8 cellular contexts compared by ENCODE assay signal in genomic region chr12:49129332-49130150, GRCh38. TPM values are rescaled to one million over a fixed set of nuclear protein-coding genes. Genes with fewer than 3 reads are reported as not detected.
DNase-seq lines count a peak whose midpoint lies in the region; ATAC-seq, FAIRE-seq and TF ChIP-seq lines count a peak whose summit lies in the region.

No MANE protein-coding gene starts in this region.

- ATAC-seq in HG03565 (IDR thresholded peaks at IDR 0.05; ENCODE audit: unreplicated experiment) (no peak), HG02970 (IDR thresholded peaks at IDR 0.05; ENCODE audit: low FRiP score, unreplicated experiment) (no peak)

- H4K20me1 ChIP-seq in endothelial cell of umbilical vein (replicated peaks; ENCODE audit: control insufficient read depth, extremely low read depth, insufficient read depth, low read length) = peaks cover 4% of the 10 kb centered on the region

- intact Hi-C loops in endothelial cell of umbilical vein (cut with micrococcal nuclease) = loop anchor here (1.0 to 2.0 kb wide), 7 partner anchors 19 to 135 kb away; partner anchors contain the start of gene LMBR1L

- H3K36me3 Mint-ChIP-seq in CD8-positive, alpha-beta memory T cell = peaks cover 4 to 43% (median 13%) of the 10 kb centered on the region in 3 donors

- H3K27me3 Mint-ChIP-seq in CD8-positive, alpha-beta memory T cell = peaks cover 0 to 8% of the 10 kb centered on the region in 2 donors

- POLR2A ChIA-PET in CD8-positive, alpha-beta memory T cell (lab: Charles Lee) = interaction anchor here (0.6 to 3.7 kb wide), 11 partner anchors 10 to 612 kb away, joined by 3 to 133 read pairs (median 7); partner anchors contain the start of genes DDX23, KMT2D, LMBR1L and TMBIM6
- POLR2A ChIA-PET in RWPE1 (lab: Yijun Ruan, JAX; ENCODE audit: low non-redundant PET) (interaction anchor here (1.2 kb wide), 1 partner anchor 163 kb away, joined by 3 read pairs; no protein-coding TSS in a partner anchor), endothelial cell of umbilical vein (lab: Charles Lee) (interaction anchor here (1.1 to 3.4 kb wide), 10 partner anchors 11 to 102 kb away, joined by 3 to 58 read pairs (median 11); partner anchors contain the start of genes DHH, LMBR1L, RHEBL1 and TUBA1A)

- H3K4me2 ChIP-seq in endothelial cell of umbilical vein (ENCODE audit: insufficient read depth, low read length) = peak overlapping the region; percentile 85

- peak overlapping the region; percentile 90 for H3K4me3 ChIP-seq in CD8-positive, alpha-beta memory T cell (ENCODE audit: low read length)
- H3K4me3 ChIP-seq in endothelial cell of umbilical vein (replicated peaks in 1 of 3; ENCODE audit: insufficient read depth in 1 of 3, low read depth in 1 of 3, low read length in 3 of 3) (peak overlapping the region; percentile 7 to 99 (median 73)), neutrophil (ENCODE audit: low read depth in 1 of 2, low read length in 1 of 2) (peak overlapping the region; percentile 86 to 97)

- no TSS peak for BruUV-seq in endothelial cell of umbilical vein (replicated peaks; lab: Mats Ljungman, UMichigan)

- peak overlapping the region; percentile 97 to 100 (median 98) for H3K4me3 Mint-ChIP-seq in CD8-positive, alpha-beta memory T cell

- H3K9me3 ChIP-seq in CD8-positive, alpha-beta memory T cell (ENCODE audit: low read length) = no peaks in the 10 kb centered on the region
- H3K9me3 ChIP-seq in endothelial cell of umbilical vein (replicated peaks; ENCODE audit: control insufficient read depth, insufficient read depth, low read length) = no peaks in the 10 kb centered on the region
- no peaks in the 10 kb centered on the region for H3K9me3 ChIP-seq in neutrophil

- H3K9me3 Mint-ChIP-seq in CD8-positive, alpha-beta memory T cell = peaks cover 0 to 4% (median 0%) of the 10 kb centered on the region in 5 donors

- H3K4me1 Mint-ChIP-seq in CD8-positive, alpha-beta memory T cell = peaks cover 39 to 58% (median 55%) of the 10 kb centered on the region in 3 donors

- no peaks in the 10 kb centered on the region for H3K9me1 ChIP-seq in endothelial cell of umbilical vein (replicated peaks; ENCODE audit: control insufficient read depth, extremely low read depth, insufficient read depth, low read length)

- peak overlapping the region; percentile 96 to 99 (median 98) for H3K27ac Mint-ChIP-seq in CD8-positive, alpha-beta memory T cell

- H3K9ac ChIP-seq in endothelial cell of umbilical vein (replicated peaks; ENCODE audit: extremely low read depth, insufficient read depth, low read length) = peak overlapping the region; percentile 85

- no peak for FAIRE-seq in endothelial cell of umbilical vein (lab: Jason Lieb, UNC)

- dilution Hi-C loops in endothelial cell of umbilical vein (cut with MboI; ENCODE audit: extremely low pct_ligation_motif_present, low sequenced_read_pairs) = no loop called here

- peaks cover 24% of the 10 kb centered on the region for H3K36me3 ChIP-seq in CD8-positive, alpha-beta memory T cell (ENCODE audit: insufficient read depth, low read length)
- peaks cover 14 to 18% of the 10 kb centered on the region in 2 experiments for H3K36me3 ChIP-seq in endothelial cell of umbilical vein (ENCODE audit: control insufficient read depth in 2 of 2, extremely low read depth in 1 of 2, insufficient read depth in 2 of 2, low read length in 2 of 2)
- H3K36me3 ChIP-seq in neutrophil = peaks cover 33% of the 10 kb centered on the region

- H3K27ac ChIP-seq in CD8-positive, alpha-beta memory T cell (ENCODE audit: low read depth, low read length) = peak overlapping the region; percentile 98
- H3K27ac ChIP-seq in RWPE1 (peak overlapping the region; percentile 99), endothelial cell of umbilical vein (ENCODE audit: insufficient read depth, low read depth, low read length) (peak overlapping the region; percentile 65), neutrophil (peak overlapping the region; percentile 96)

- H2AFZ ChIP-seq in endothelial cell of umbilical vein (ENCODE audit: low read depth, low read length) = no peak overlapping the region

- TF ChIP-seq POLR2A in endothelial cell of umbilical vein (IDR thresholded peaks at IDR 0.05; ENCODE audit: low read depth, low read length) = peak; percentile 8

- DNase-seq in CD8-positive, alpha-beta memory T cell = peak in 1 of 5 donors; percentile 6
- DNase-seq in RWPE1 (ENCODE audit: low spot score) (no peak), endothelial cell of umbilical vein (ENCODE audit: low read depth, low spot score) (no peak), NCI-H1105 (lab: John Stamatoyannopoulos, UW) (no peak), NCI-H2196 treated with DMSO at 0.1 percent for 48 hours (lab: John Stamatoyannopoulos, UW; ENCODE audit: unreplicated experiment) (no peak)

- TF ChIP-seq CTCF in RWPE1 (conservative IDR thresholded peaks at IDR 0.05; ENCODE audit: low read depth) (no peak), endothelial cell of umbilical vein (IDR thresholded peaks at IDR 0.05; ENCODE audit: extremely low read depth in 1 of 2, insufficient read depth in 1 of 2, low read depth in 1 of 2, low read length in 2 of 2) (no peak), neutrophil (IDR thresholded peaks at IDR 0.05) (no peak)

- CTCF ChIA-PET in CD8-positive, alpha-beta memory T cell (lab: Charles Lee) = interaction anchor here (0.7 to 5.1 kb wide), 20 partner anchors 9 to 160 kb away, joined by 3 to 77 read pairs (median 10); partner anchors contain the start of genes LMBR1L, RHEBL1 and TUBA1A
- CTCF ChIA-PET in RWPE1 (lab: Yijun Ruan, JAX) = interaction anchor here (0.6 to 1.8 kb wide), 14 partner anchors 9 to 1879 kb away, joined by 3 to 21 read pairs (median 3); no protein-coding TSS in a partner anchor
- CTCF ChIA-PET in endothelial cell of umbilical vein (lab: Charles Lee) = interaction anchor here (0.7 to 4.5 kb wide), 20 partner anchors 8 to 277 kb away, joined by 3 to 57 read pairs (median 9); partner anchors contain the start of genes DHH, LMBR1L, RHEBL1 and TUBA1A

- H3K4me1 ChIP-seq in CD8-positive, alpha-beta memory T cell (ENCODE audit: insufficient read depth, low read length) = peaks cover 26% of the 10 kb centered on the region
- H3K4me1 ChIP-seq in endothelial cell of umbilical vein (ENCODE audit: control insufficient read depth, extremely low read depth, insufficient read depth, low read length) = peaks cover 22% of the 10 kb centered on the region
- H3K4me1 ChIP-seq in neutrophil (ENCODE audit: control insufficient read depth in 1 of 2, insufficient read depth in 1 of 2, low read depth in 1 of 2, low read length in 1 of 2) = peaks cover 29 to 31% of the 10 kb centered on the region in 2 experiments

- H3K27me3 ChIP-seq in CD8-positive, alpha-beta memory T cell (ENCODE audit: insufficient read depth, low read length, poor library complexity, severe bottlenecking) = no peaks in the 10 kb centered on the region
- H3K27me3 ChIP-seq in endothelial cell of umbilical vein (ENCODE audit: control insufficient read depth in 2 of 2, insufficient read depth in 2 of 2, low read length in 2 of 2) = no peaks in the 10 kb centered on the region
- no peaks in the 10 kb centered on the region for H3K27me3 ChIP-seq in neutrophil

- peaks cover 29% of the 10 kb centered on the region for H3K79me2 ChIP-seq in endothelial cell of umbilical vein (ENCODE audit: control insufficient read depth, insufficient read depth, low read length)

RNA-seq across cellular contexts. Expression of gene TUBA1B, which starts 1.7 kb away (rescaled TPM):
- 1,000 to 10,000 TPM; 2,435 to 2,464 TPM for total RNA-seq in CD8-positive, alpha-beta memory T cell
- polyA plus RNA-seq in CD8-positive, alpha-beta memory T cell = 378 TPM
- total RNA-seq in endothelial cell of umbilical vein = 2,228 and 2,245 TPM in 2 replicates
- 5,362 and 5,535 TPM in 2 replicates for polyA plus RNA-seq in endothelial cell of umbilical vein
- polyA plus RNA-seq in endothelial cell of umbilical vein (2011; cell fraction: cytosol; rRNA removed) = 3,501 and 4,863 TPM in 2 replicates
- 1,748 and 1,873 TPM in 2 replicates for polyA plus RNA-seq in endothelial cell of umbilical vein (2011; cell fraction: nucleus; rRNA removed)
- polyA plus RNA-seq in endothelial cell of umbilical vein (2012) = 1,739 and 2,630 TPM in 2 replicates
- polyA minus RNA-seq in endothelial cell of umbilical vein = 3,873 and 4,381 TPM in 2 replicates
- 1,513 TPM for polyA minus RNA-seq in endothelial cell of umbilical vein (2011; cell fraction: cytosol; rRNA and poly(A)+ RNA removed)
- 672 and 794 TPM in 2 replicates for polyA minus RNA-seq in endothelial cell of umbilical vein (2011; cell fraction: nucleus; rRNA and poly(A)+ RNA removed)

RNA-seq across cellular contexts. Expression of gene LMBR1L, which starts 18.9 kb away (rescaled TPM):
- total RNA-seq in CD8-positive, alpha-beta memory T cell = 10 to 100 TPM; 47.2 to 48.7 TPM
- polyA plus RNA-seq in CD8-positive, alpha-beta memory T cell = 37.6 TPM
- 92.8 and 106 TPM in 2 replicates for total RNA-seq in endothelial cell of umbilical vein
- polyA plus RNA-seq in endothelial cell of umbilical vein = 78.3 and 99.1 TPM in 2 replicates
- 41.6 and 57.0 TPM in 2 replicates for polyA plus RNA-seq in endothelial cell of umbilical vein (2011; cell fraction: cytosol; rRNA removed)
- polyA plus RNA-seq in endothelial cell of umbilical vein (2011; cell fraction: nucleus; rRNA removed) = 340 and 481 TPM in 2 replicates
- polyA plus RNA-seq in endothelial cell of umbilical vein (2012) = 78.3 and 84.6 TPM in 2 replicates
- polyA minus RNA-seq in endothelial cell of umbilical vein = 172 and 185 TPM in 2 replicates
- polyA minus RNA-seq in endothelial cell of umbilical vein (2011; cell fraction: cytosol; rRNA and poly(A)+ RNA removed) = 5.4 TPM
- polyA minus RNA-seq in endothelial cell of umbilical vein (2011; cell fraction: nucleus; rRNA and poly(A)+ RNA removed) = 110 and 154 TPM in 2 replicates

RNA-seq across cellular contexts. Expression of gene DHH, which starts 34.9 kb away (rescaled TPM):
- total RNA-seq in CD8-positive, alpha-beta memory T cell = under 1 TPM in 1 of 2 experiments, not detected in 1; 0.04 TPM
- polyA plus RNA-seq in CD8-positive, alpha-beta memory T cell = not detected
- 3.3 and 3.9 TPM in 2 replicates for total RNA-seq in endothelial cell of umbilical vein
- polyA plus RNA-seq in endothelial cell of umbilical vein = 2.9 and 4.2 TPM in 2 replicates
- 1.7 and 3.0 TPM in 2 replicates for polyA plus RNA-seq in endothelial cell of umbilical vein (2011; cell fraction: cytosol; rRNA removed)
- polyA plus RNA-seq in endothelial cell of umbilical vein (2011; cell fraction: nucleus; rRNA removed) = 1.4 and 1.8 TPM in 2 replicates
- 1.7 and 2.6 TPM in 2 replicates for polyA plus RNA-seq in endothelial cell of umbilical vein (2012)
- polyA minus RNA-seq in endothelial cell of umbilical vein = 1.5 and 3.0 TPM in 2 replicates
- not detected for polyA minus RNA-seq in endothelial cell of umbilical vein (2011; cell fraction: cytosol; rRNA and poly(A)+ RNA removed)
- polyA minus RNA-seq in endothelial cell of umbilical vein (2011; cell fraction: nucleus; rRNA and poly(A)+ RNA removed) = 1.3 and 1.5 TPM in 2 replicates

RNA-seq across cellular contexts. Expression of gene TUBA1A, which starts 59.3 kb away (rescaled TPM):
- total RNA-seq in CD8-positive, alpha-beta memory T cell = 10 to 100 TPM; 67.8 to 70.4 TPM
- polyA plus RNA-seq in CD8-positive, alpha-beta memory T cell = 167 TPM
- total RNA-seq in endothelial cell of umbilical vein = 701 and 740 TPM in 2 replicates
- polyA plus RNA-seq in endothelial cell of umbilical vein = 2,429 and 3,046 TPM in 2 replicates
- polyA plus RNA-seq in endothelial cell of umbilical vein (2011; cell fraction: cytosol; rRNA removed) = 1,553 and 1,641 TPM in 2 replicates
- polyA plus RNA-seq in endothelial cell of umbilical vein (2011; cell fraction: nucleus; rRNA removed) = 917 and 1,076 TPM in 2 replicates
- 924 and 1,060 TPM in 2 replicates for polyA plus RNA-seq in endothelial cell of umbilical vein (2012)
- 1,517 and 1,697 TPM in 2 replicates for polyA minus RNA-seq in endothelial cell of umbilical vein
- 2.2 TPM for polyA minus RNA-seq in endothelial cell of umbilical vein (2011; cell fraction: cytosol; rRNA and poly(A)+ RNA removed)
- 321 and 332 TPM in 2 replicates for polyA minus RNA-seq in endothelial cell of umbilical vein (2011; cell fraction: nucleus; rRNA and poly(A)+ RNA removed)

RNA-seq across cellular contexts. Expression of gene RHEBL1, which starts 59.8 kb away (rescaled TPM):
- total RNA-seq in CD8-positive, alpha-beta memory T cell = 10 to 100 TPM; 10.1 to 10.2 TPM
- polyA plus RNA-seq in CD8-positive, alpha-beta memory T cell = 8.0 TPM
- total RNA-seq in endothelial cell of umbilical vein = 2.3 and 2.6 TPM in 2 replicates
- polyA plus RNA-seq in endothelial cell of umbilical vein = 2.2 and 2.7 TPM in 2 replicates
- 1.7 and 2.1 TPM in 2 replicates for polyA plus RNA-seq in endothelial cell of umbilical vein (2011; cell fraction: cytosol; rRNA removed)
- 1.6 and 2.2 TPM in 2 replicates for polyA plus RNA-seq in endothelial cell of umbilical vein (2011; cell fraction: nucleus; rRNA removed)
- 2.0 and 2.6 TPM in 2 replicates for polyA plus RNA-seq in endothelial cell of umbilical vein (2012)
- polyA minus RNA-seq in endothelial cell of umbilical vein = 1.5 TPM in 1 of 2 replicates, not detected in the other
- polyA minus RNA-seq in endothelial cell of umbilical vein (2011; cell fraction: cytosol; rRNA and poly(A)+ RNA removed) = 2.7 TPM
- polyA minus RNA-seq in endothelial cell of umbilical vein (2011; cell fraction: nucleus; rRNA and poly(A)+ RNA removed) = 0.63 TPM in 1 of 2 replicates, not detected in the other
